Comparison of ENCODE assay signal across 16 cellular contexts in genomic region chr3:52233108-52233591, GRCh38. TPM values are rescaled to one million over a fixed set of nuclear protein-coding genes. Genes with fewer than 3 reads are reported as not detected.
DNase-seq lines count a peak whose midpoint lies in the region.
"Had no signal": no experiment of that assay in that cellular context is flagged by ENCODE, and none has a peak within 500 bp of the region (broad histone marks: within the 10 kb centered on the region; RNA-seq: fewer than 3 reads in every experiment).

No MANE protein-coding gene starts in this region.

- no peak overlapping the region for H3K4me2 ChIP-seq in mesendoderm (ENCODE audit: low read length)

- H3K4me1 ChIP-seq in CD4-positive, alpha-beta memory T cell (ENCODE audit: insufficient read depth, low read length), result peaks cover 69% of the 10 kb centered on the region
- H3K4me1 ChIP-seq in mesendoderm (ENCODE audit: control insufficient read depth, low read depth, low read length), result peaks cover 3% of the 10 kb centered on the region

- no peaks in the 10 kb centered on the region for H3K9me3 Mint-ChIP-seq in T-helper 1 cell treated with Interleukin-12 subunit alpha and Interleukin-12 subunit beta and Interleukin-4 antibody, amounts not matched to agents 30 μg/mL and 1 μg/mL, for 36 hours
- no peaks in the 10 kb centered on the region for H3K9me3 Mint-ChIP-seq in CD4-positive, alpha-beta memory T cell
- no peaks in the 10 kb centered on the region for H3K9me3 Mint-ChIP-seq in activated naive CD8-positive, alpha-beta T cell (ENCODE audit: low read depth)
- H3K9me3 Mint-ChIP-seq: mesothelial cell of epicardium had no signal

- peaks cover 1% of the 10 kb centered on the region for H3K79me1 ChIP-seq in mesendoderm (ENCODE audit: low read length)

- no peak overlapping the region for H3K4ac ChIP-seq in mesendoderm (ENCODE audit: low read depth, low read length)

- no peaks in the 10 kb centered on the region for H3K9me3 ChIP-seq in CD4-positive, alpha-beta memory T cell (ENCODE audit: control insufficient read depth in 1 of 2, low read length in 2 of 2)
- H3K9me3 ChIP-seq: HAP-1, SJCRH30, spleen had no signal

- no peaks in the 10 kb centered on the region for H3K27me3 ChIP-seq in CD4-positive, alpha-beta memory T cell (ENCODE audit: insufficient read depth, low read length)
- H3K27me3 ChIP-seq in mesendoderm (ENCODE audit: insufficient read depth, low read length, poor library complexity), result no peaks in the 10 kb centered on the region
- H3K27me3 ChIP-seq: SJCRH30, spleen had no signal

- no peak overlapping the region for H3K4me3 ChIP-seq in CD4-positive, alpha-beta memory T cell (ENCODE audit: low read length in 2 of 2)
- H3K4me3 ChIP-seq in mesendoderm (ENCODE audit: low read length), result no peak overlapping the region
- H3K4me3 ChIP-seq: GM12878, HAP-1, SJCRH30, spleen had no signal

- WGBS in mesendoderm (ENCODE audit: extremely low coverage, insufficient coverage, low lambda C conversion rate), result no CpG with 5 or more reads among the region's 5 CpGs

- no peak overlapping the region for H2BK5ac ChIP-seq in mesendoderm (ENCODE audit: low read length)

- no peak overlapping the region for H4K5ac ChIP-seq in mesendoderm (ENCODE audit: low read length)

- H2BK120ac ChIP-seq in mesendoderm (ENCODE audit: low read depth, low read length), result no peak overlapping the region

- intact Hi-C loops in CD4-positive, alpha-beta memory T cell (cut with micrococcal nuclease), result no loop called here

- H3K27me3 Mint-ChIP-seq in T-helper 1 cell treated with Interleukin-12 subunit alpha and Interleukin-12 subunit beta and Interleukin-4 antibody, amounts not matched to agents 30 μg/mL and 1 μg/mL, for 36 hours (ENCODE audit: low read depth), result no peaks in the 10 kb centered on the region
- H3K27me3 Mint-ChIP-seq in CD4-positive, alpha-beta memory T cell, result no peaks in the 10 kb centered on the region
- no peaks in the 10 kb centered on the region for H3K27me3 Mint-ChIP-seq in activated naive CD8-positive, alpha-beta T cell

- no peak overlapping the region for H3K23ac ChIP-seq in mesendoderm (ENCODE audit: low read length)

- H3K4me1 Mint-ChIP-seq in T-helper 1 cell treated with Interleukin-12 subunit alpha and Interleukin-12 subunit beta and Interleukin-4 antibody, amounts not matched to agents 30 μg/mL and 1 μg/mL, for 36 hours (ENCODE audit: low read depth), result peaks cover 26% of the 10 kb centered on the region
- H3K4me1 Mint-ChIP-seq in CD4-positive, alpha-beta memory T cell, result peaks cover 23 to 79% (median 49%) of the 10 kb centered on the region in 4 donors
- H3K4me1 Mint-ChIP-seq in activated naive CD8-positive, alpha-beta T cell (ENCODE audit: low read depth), result peaks cover 57% of the 10 kb centered on the region

- POLR2A ChIA-PET in CD4-positive, alpha-beta memory T cell (lab: Charles Lee; ENCODE audit: partially characterized antibody), result interaction anchor here (2.3 to 38.1 kb wide), 6 partner anchors 11 to 107 kb away, joined by 12 to 1950 read pairs (median 29); partner anchors contain the start of genes GLYCTK, PPM1M and WDR82

- DNase-seq in T-helper 1 cell (no peak), mesendoderm (no peak), NCI-H2081 (lab: John Stamatoyannopoulos, UW) (no peak), retina (no peak), GOT3 (lab: John Stamatoyannopoulos, UW) (no peak)
- DNase-seq in CD4-positive, alpha-beta memory T cell, result no peak
- DNase-seq: 8988T, SJCRH30 had no signal

- peaks cover 46% of the 10 kb centered on the region for H3K36me3 ChIP-seq in CD4-positive, alpha-beta memory T cell (ENCODE audit: insufficient read depth, low read length)
- peaks cover 8% of the 10 kb centered on the region for H3K36me3 ChIP-seq in mesendoderm (ENCODE audit: control insufficient read depth, insufficient read depth, low read length)
- H3K36me3 ChIP-seq: SJCRH30 had no signal

- no peak overlapping the region for H3K27ac ChIP-seq in CD4-positive, alpha-beta memory T cell (ENCODE audit: low read depth, low read length)
- no peak overlapping the region for H3K27ac ChIP-seq in mesendoderm (ENCODE audit: low read depth, low read length)
- H3K27ac ChIP-seq: C4-2B, epithelial cell of prostate, SJCRH30 had no signal

- H2BK15ac ChIP-seq in mesendoderm (replicated peaks; ENCODE audit: low read depth), result no peak overlapping the region

- CTCF ChIA-PET in CD4-positive, alpha-beta memory T cell (lab: Charles Lee; ENCODE audit: partially characterized antibody), result interaction anchor here (1.9 to 31.1 kb wide), 7 partner anchors 12 to 213 kb away, joined by 9 to 684 read pairs (median 20); partner anchors contain the start of genes GLYCTK, TLR9 and WDR82

- peak overlapping the region; percentile 17 for H3K9ac ChIP-seq in mesendoderm (ENCODE audit: low read length)

- no peak overlapping the region for H3K56ac ChIP-seq in mesendoderm (ENCODE audit: low read length)

- no peak overlapping the region for H3K18ac ChIP-seq in mesendoderm (ENCODE audit: low read length)

- no peak overlapping the region for H2AK5ac ChIP-seq in mesendoderm (ENCODE audit: low read length)

- H3K36me3 Mint-ChIP-seq in T-helper 1 cell treated with Interleukin-12 subunit alpha and Interleukin-12 subunit beta and Interleukin-4 antibody, amounts not matched to agents 30 μg/mL and 1 μg/mL, for 36 hours (ENCODE audit: low read depth), result peaks cover 28% of the 10 kb centered on the region
- H3K36me3 Mint-ChIP-seq in CD4-positive, alpha-beta memory T cell, result peaks cover 14 to 42% of the 10 kb centered on the region in 2 donors
- H3K36me3 Mint-ChIP-seq in activated naive CD8-positive, alpha-beta T cell, result no peaks in the 10 kb centered on the region

- H3K27ac Mint-ChIP-seq in T-helper 1 cell treated with Interleukin-12 subunit alpha and Interleukin-12 subunit beta and Interleukin-4 antibody, amounts not matched to agents 30 μg/mL and 1 μg/mL, for 36 hours, result peak overlapping the region; percentile 31
- H3K27ac Mint-ChIP-seq in CD4-positive, alpha-beta memory T cell, result peak overlapping the region in 6 of 7 donors; percentile 42 to 73 (median 58)
- H3K27ac Mint-ChIP-seq in activated naive CD8-positive, alpha-beta T cell, result peak overlapping the region; percentile 61
- H3K27ac Mint-ChIP-seq: mesothelial cell of epicardium had no signal

- H3K79me2 ChIP-seq in mesendoderm (ENCODE audit: control insufficient read depth, insufficient read depth, low read length), result no peaks in the 10 kb centered on the region

- no peak overlapping the region for H3K4me3 Mint-ChIP-seq in T-helper 1 cell treated with Interleukin-12 subunit alpha and Interleukin-12 subunit beta and Interleukin-4 antibody, amounts not matched to agents 30 μg/mL and 1 μg/mL, for 36 hours
- H3K4me3 Mint-ChIP-seq in CD4-positive, alpha-beta memory T cell, result peak overlapping the region in 2 of 8 donors; percentile 7 to 11
- H3K4me3 Mint-ChIP-seq in activated naive CD8-positive, alpha-beta T cell, result peak overlapping the region; percentile 17
- H3K4me3 Mint-ChIP-seq: mesothelial cell of epicardium had no signal

- H4K8ac ChIP-seq in mesendoderm (ENCODE audit: low read depth, low read length), result no peak overlapping the region

RNA-seq across cellular contexts. Expression of gene TWF2, which starts 5.8 kb away (rescaled TPM):
- total RNA-seq in CD4-positive, alpha-beta memory T cell, result 10 to 100 TPM; 69.3 to 76.1 TPM
- polyA plus RNA-seq in CD4-positive, alpha-beta memory T cell, result 100 to 1,000 TPM; 122 to 124 TPM
- 29.5 TPM for polyA plus RNA-seq in mesendoderm (2013, experiment 1 of 2)
- polyA plus RNA-seq in mesendoderm (2013, experiment 2 of 2), result 29.7 TPM

RNA-seq across cellular contexts. Expression of gene TLR9, which starts 7.7 kb away (rescaled TPM):
- 1 to 10 TPM; 2.3 to 3.0 TPM for total RNA-seq in CD4-positive, alpha-beta memory T cell
- not detected for polyA plus RNA-seq in CD4-positive, alpha-beta memory T cell
- polyA plus RNA-seq in mesendoderm (2013, experiment 1 of 2), result not detected
- 0.01 TPM for polyA plus RNA-seq in mesendoderm (2013, experiment 2 of 2)
- total RNA-seq: SJCRH30 had no signal

RNA-seq across cellular contexts. Expression of gene PPM1M, which starts 12.4 kb away (rescaled TPM):
- total RNA-seq in CD4-positive, alpha-beta memory T cell, result 10 to 100 TPM; 70.2 to 81.1 TPM
- polyA plus RNA-seq in CD4-positive, alpha-beta memory T cell, result 10 to 100 TPM; 52.0 to 85.3 TPM
- polyA plus RNA-seq in mesendoderm (2013, experiment 1 of 2), result 2.1 TPM
- 1.8 TPM for polyA plus RNA-seq in mesendoderm (2013, experiment 2 of 2)

RNA-seq across cellular contexts. Expression of gene ALAS1, which starts 35.2 kb away (rescaled TPM):
- 10 to 100 TPM; 30.0 to 34.6 TPM for total RNA-seq in CD4-positive, alpha-beta memory T cell
- 10 to 100 TPM; 30.5 to 35.4 TPM for polyA plus RNA-seq in CD4-positive, alpha-beta memory T cell
- 27.9 TPM for polyA plus RNA-seq in mesendoderm (2013, experiment 1 of 2)
- polyA plus RNA-seq in mesendoderm (2013, experiment 2 of 2), result 28.4 TPM

RNA-seq across cellular contexts. Expression of gene WDR82, which starts 45.3 kb away (rescaled TPM):
- total RNA-seq in CD4-positive, alpha-beta memory T cell, result 100 to 1,000 TPM; 149 to 150 TPM
- 100 to 1,000 TPM in 1 of 2 donors, 10 to 100 TPM in 1; 62.3 to 143 TPM for polyA plus RNA-seq in CD4-positive, alpha-beta memory T cell
- polyA plus RNA-seq in mesendoderm (2013, experiment 1 of 2), result 39.2 TPM
- polyA plus RNA-seq in mesendoderm (2013, experiment 2 of 2), result 38.6 TPM
